8 cellular contexts compared by ENCODE assay signal in the genomic region with DNA sequence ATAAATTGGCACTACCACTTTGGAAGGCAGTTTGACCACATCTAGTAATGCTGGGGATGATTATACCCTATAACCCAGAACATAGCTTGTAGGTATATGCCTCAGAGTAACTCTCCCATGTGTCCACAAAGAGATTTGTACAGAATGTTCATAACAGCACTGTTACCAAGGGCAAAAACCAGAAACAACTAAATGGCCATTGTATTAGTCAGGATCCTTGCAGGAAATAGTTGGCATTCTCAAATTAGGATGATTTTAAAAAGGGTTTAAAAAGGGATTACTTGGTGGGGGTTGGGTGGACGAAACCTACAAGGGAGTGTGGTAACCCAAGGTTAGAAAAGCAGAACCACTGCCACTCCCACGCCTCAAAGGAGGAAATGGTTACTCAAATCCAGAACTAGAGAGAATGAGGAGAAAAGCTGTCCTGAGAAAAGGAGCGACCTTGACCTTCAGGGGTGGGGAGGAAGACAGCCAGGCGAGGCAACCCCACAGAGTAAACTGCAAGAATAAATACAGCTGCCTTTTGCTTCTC. TPM values are rescaled to one million over a fixed set of nuclear protein-coding genes. Genes with fewer than 3 reads are reported as not detected.
A peak's percentile ranks its signal among the peaks of the same experiment; 100 is the strongest.
DNase-seq lines count a peak whose midpoint lies in the region; ATAC-seq lines count a peak whose summit lies in the region.

No MANE protein-coding gene starts in this region.

- DNase-seq in ELR (ENCODE audit: low read depth) (peak; percentile 62), medulla oblongata (ENCODE audit: extremely low spot score) (peak; percentile 65), neuronal stem cell (ENCODE audit: low spot score) (no peak), GM19240 (ENCODE audit: insufficient read length, low spot score) (no peak)

- no peak overlapping the region for H2AK5ac ChIP-seq in neuronal stem cell (ENCODE audit: low read depth, low read length)

- H3K27ac ChIP-seq in HUES6 (ENCODE audit: low read depth, low read length) (no peak overlapping the region), angular gyrus (ENCODE audit: low read depth, low read length) (peak overlapping the region; percentile 13), neuronal stem cell (replicated peaks; ENCODE audit: low read length) (no peak overlapping the region)

- ATAC-seq in HG02798 (IDR thresholded peaks at IDR 0.05; ENCODE audit: poor library complexity, unreplicated experiment) (no peak), HG03460 (IDR thresholded peaks at IDR 0.05; ENCODE audit: unreplicated experiment) (no peak)

- H4K8ac ChIP-seq in neuronal stem cell (ENCODE audit: low read depth, low read length): no peak overlapping the region

- H3K9me3 ChIP-seq in HUES6 (ENCODE audit: control insufficient read depth, insufficient read depth, low read depth, low read length): no peaks in the 10 kb centered on the region
- H3K9me3 ChIP-seq in neuronal stem cell (replicated peaks in 1 of 2; ENCODE audit: control insufficient read depth in 2 of 2, insufficient read depth in 1 of 2, low read depth in 1 of 2, low read length in 2 of 2): no peaks in the 10 kb centered on the region

- no peak overlapping the region for H2BK120ac ChIP-seq in neuronal stem cell (ENCODE audit: low read depth, low read length)

- no CpG with 5 or more reads among the region's 4 CpGs for WGBS in neuronal stem cell (ENCODE audit: extremely low coverage in 2 of 2, insufficient read length in 2 of 2, insufficient replicate concordance in 1 of 2), 2 donors

- H3K14ac ChIP-seq in neuronal stem cell (ENCODE audit: low read length): no peak overlapping the region

- H3K36me3 ChIP-seq in HUES6 (ENCODE audit: control insufficient read depth, insufficient read depth, low read length): no peaks in the 10 kb centered on the region
- H3K36me3 ChIP-seq in neuronal stem cell (replicated peaks in 1 of 2; ENCODE audit: control insufficient read depth in 2 of 2, insufficient read depth in 2 of 2, low read length in 2 of 2): no peaks in the 10 kb centered on the region

- H2BK15ac ChIP-seq in neuronal stem cell (ENCODE audit: low read length): no peak overlapping the region

- no peak overlapping the region for H3K4me3 ChIP-seq in HUES6 (ENCODE audit: low read depth, low read length)
- H3K4me3 ChIP-seq in neuronal stem cell (ENCODE audit: low read length in 2 of 2): no peak overlapping the region

- H2BK12ac ChIP-seq in neuronal stem cell (ENCODE audit: low read length): no peak overlapping the region

- H2BK5ac ChIP-seq in neuronal stem cell (ENCODE audit: low read length): no peak overlapping the region

- H3K18ac ChIP-seq in neuronal stem cell (ENCODE audit: low read length): no peak overlapping the region

- H3K27me3 ChIP-seq in HUES6 (ENCODE audit: control insufficient read depth, insufficient read depth, low read length): no peaks in the 10 kb centered on the region
- H3K27me3 ChIP-seq in neuronal stem cell (ENCODE audit: control insufficient read depth in 3 of 3, insufficient read depth in 3 of 3, low read depth in 1 of 3, low read length in 3 of 3): no peaks in the 10 kb centered on the region

- H3K79me1 ChIP-seq in neuronal stem cell (ENCODE audit: low read depth, low read length): no peaks in the 10 kb centered on the region

- no peak overlapping the region for H3K4me2 ChIP-seq in neuronal stem cell (ENCODE audit: insufficient read depth, low read length, poor library complexity, severe bottlenecking)

- H3K4me1 ChIP-seq in HUES6 (ENCODE audit: control insufficient read depth, insufficient read depth, low read length) (peaks cover 10% of the 10 kb centered on the region; the same call in 1 of the 2 replicates), neuronal stem cell (ENCODE audit: control insufficient read depth in 2 of 2, insufficient read depth in 1 of 2, low read depth in 1 of 2, low read length in 2 of 2) (no peaks in the 10 kb centered on the region)

- H3K9ac ChIP-seq in HUES6 (ENCODE audit: low read length) (peak overlapping the region; percentile 4), neuronal stem cell (ENCODE audit: low read depth, low read length, poor library complexity) (no peak overlapping the region)

- no peak overlapping the region for H4K91ac ChIP-seq in neuronal stem cell (ENCODE audit: low read depth, low read length, poor library complexity)

- H3K4ac ChIP-seq in neuronal stem cell (ENCODE audit: low read length): no peak overlapping the region

- no peak overlapping the region for H2AFZ ChIP-seq in neuronal stem cell (ENCODE audit: low read length)

- no peak overlapping the region for H3K23ac ChIP-seq in neuronal stem cell (ENCODE audit: low read depth, low read length, poor library complexity)

RNA-seq across cellular contexts. Expression of gene CPPED1, which starts 2.1 kb away (rescaled TPM):
- 6.0 TPM for polyA plus RNA-seq in neuronal stem cell (2013, experiment 1 of 2)
- polyA plus RNA-seq in neuronal stem cell (2013, experiment 2 of 2): 5.8 TPM

Comparison
In these comparisons a context has a peak if more than half of its experiments do, and no peak if none do; other contexts are left out.
1. DNase-seq: peak in ELR (single experiment) and medulla oblongata (single experiment); none in neuronal stem cell (single experiment) and GM19240 (single experiment).